Comparison of ENCODE assay signal across 12 cellular contexts in genomic region chr2:120856421-120856862, GRCh38.
DNase-seq lines count a peak whose midpoint lies in the region; ATAC-seq and TF ChIP-seq lines count a peak whose summit lies in the region.
"Had no signal": no experiment of that assay in that cellular context is flagged by ENCODE, and none has a peak within 500 bp of the region (broad histone marks: within the 10 kb centered on the region; RNA-seq: fewer than 3 reads in every experiment).

No MANE protein-coding gene starts in this region.

- H2BK15ac ChIP-seq in H9 (ENCODE audit: low read depth, low read length), result no peak overlapping the region

- in situ Hi-C loops in astrocyte of the cerebellum (cut with HindIII; ENCODE audit: low sequenced_read_pairs), result no loop called here

- no peak overlapping the region for H3K56ac ChIP-seq in H9 (ENCODE audit: insufficient read length, low read depth, low read length)

- H3K9me3 ChIP-seq in H9 (ENCODE audit: control insufficient read depth, low read depth, low read length) (no peaks in the 10 kb centered on the region), tibial artery (no peaks in the 10 kb centered on the region)

- no peak overlapping the region for H3K4ac ChIP-seq in H9 (ENCODE audit: low read depth, low read length)

- H4K91ac ChIP-seq in H9 (ENCODE audit: insufficient read length, low read depth, low read length), result no peak overlapping the region

- H3K27ac Mint-ChIP-seq in H9, result peak overlapping the region; percentile 43 to 91 (median 86); a peak in 2 of 7 replicates
- H3K27ac Mint-ChIP-seq: activated naive CD8-positive, alpha-beta T cell treated with anti-CD3 and anti-CD28 coated beads, Interleukin-2, amount 10 ng/mL, durations not matched to agents 7 days and 5 days had no signal

- no peak overlapping the region for H3K4me3 Mint-ChIP-seq in H9
- H3K4me3 Mint-ChIP-seq: activated naive CD8-positive, alpha-beta T cell treated with anti-CD3 and anti-CD28 coated beads, Interleukin-2, amount 10 ng/mL, durations not matched to agents 7 days and 5 days; stimulated activated naive CD8-positive, alpha-beta T cell treated with anti-CD3 and anti-CD28 coated beads, Interleukin-15, amount 100 ng/mL, for 72 hours had no signal

- no peak overlapping the region for H3K23ac ChIP-seq in H9 (ENCODE audit: insufficient read length, low read depth, low read length)

- H4K8ac ChIP-seq in H9 (replicated peaks; ENCODE audit: insufficient read length, low read depth, low read length), result no peak overlapping the region

- H3K79me2 ChIP-seq in H9 (ENCODE audit: insufficient read depth, low read length), result no peaks in the 10 kb centered on the region; the same call in 1 of the 2 replicates

- no peak for ATAC-seq in HG03025 (IDR thresholded peaks at IDR 0.05; ENCODE audit: low FRiP score, unreplicated experiment)
- ATAC-seq in HG02840 (IDR thresholded peaks at IDR 0.05; ENCODE audit: low FRiP score, unreplicated experiment), result no peak
- ATAC-seq: stimulated activated naive CD8-positive, alpha-beta T cell treated with anti-CD3 and anti-CD28 coated beads, Interleukin-15, amount 100 ng/mL, for 72 hours had no signal

- peaks cover 52 to 60% of the 10 kb centered on the region in 2 experiments for H3K4me1 Mint-ChIP-seq in H9
- H3K4me1 Mint-ChIP-seq: activated naive CD8-positive, alpha-beta T cell treated with anti-CD3 and anti-CD28 coated beads, Interleukin-2, amount 10 ng/mL, durations not matched to agents 7 days and 5 days; stimulated activated naive CD8-positive, alpha-beta T cell treated with anti-CD3 and anti-CD28 coated beads, Interleukin-15, amount 100 ng/mL, for 72 hours had no signal

- H3K36me3 ChIP-seq in kidney epithelial cell (ENCODE audit: control insufficient read depth, insufficient read depth, low read length) (no peaks in the 10 kb centered on the region), tibial artery (no peaks in the 10 kb centered on the region)

- H2BK120ac ChIP-seq in H9 (ENCODE audit: low read depth, low read length, poor library complexity, severe bottlenecking), result no peak overlapping the region

- H3K4me3 ChIP-seq in astrocyte of the cerebellum (ENCODE audit: low read depth, low read length) (no peak overlapping the region), kidney epithelial cell (ENCODE audit: low read depth, low read length) (no peak overlapping the region), tibial artery (no peak overlapping the region)

- no peaks in the 10 kb centered on the region for H3K9me3 Mint-ChIP-seq in H9
- H3K9me3 Mint-ChIP-seq: activated naive CD8-positive, alpha-beta T cell treated with anti-CD3 and anti-CD28 coated beads, Interleukin-2, amount 10 ng/mL, durations not matched to agents 7 days and 5 days; stimulated activated naive CD8-positive, alpha-beta T cell treated with anti-CD3 and anti-CD28 coated beads, Interleukin-15, amount 100 ng/mL, for 72 hours had no signal

- H3K14ac ChIP-seq in H9 (ENCODE audit: insufficient read depth, low read length), result no peak overlapping the region; the same call in 1 of the 2 replicates

- no peak overlapping the region for H2BK12ac ChIP-seq in H9 (ENCODE audit: insufficient read length, low read depth, low read length)

- H3K27ac ChIP-seq in H9 (ENCODE audit: insufficient read length, low read depth, low read length) (no peak overlapping the region), tibial artery (peak overlapping the region; percentile 2 to 5)

- H3K4me2 ChIP-seq in H9 (ENCODE audit: insufficient read depth, insufficient read length, low read length), result no peak overlapping the region

- H2AK5ac ChIP-seq in H9 (ENCODE audit: insufficient read length, low read length), result no peak overlapping the region

- no peak overlapping the region for H2BK5ac ChIP-seq in H9 (ENCODE audit: insufficient read length, low read length)

- TF ChIP-seq CTCF in H9 (conservative IDR thresholded peaks at IDR 0.05), result peak; percentile 54
- TF ChIP-seq CTCF in astrocyte of the cerebellum (IDR thresholded peaks at IDR 0.05; ENCODE audit: low read depth, low read length, missing control alignments), result peak; percentile 53
- peak; percentile 42 for TF ChIP-seq CTCF in kidney epithelial cell (IDR thresholded peaks at IDR 0.05; ENCODE audit: insufficient read depth, low read length, poor library complexity, severe bottlenecking)
- peak; percentile 15 to 25 for TF ChIP-seq CTCF in tibial artery (IDR thresholded peaks at IDR 0.05)

- no peak overlapping the region for H3K18ac ChIP-seq in H9 (ENCODE audit: insufficient read length, low read depth, low read length)

- no peaks in the 10 kb centered on the region for H3K27me3 Mint-ChIP-seq in H9 (ENCODE audit: low read depth)
- H3K27me3 Mint-ChIP-seq: activated naive CD8-positive, alpha-beta T cell treated with anti-CD3 and anti-CD28 coated beads, Interleukin-2, amount 10 ng/mL, durations not matched to agents 7 days and 5 days; stimulated activated naive CD8-positive, alpha-beta T cell treated with anti-CD3 and anti-CD28 coated beads, Interleukin-15, amount 100 ng/mL, for 72 hours had no signal

- WGBS in H9 (ENCODE audit: extremely low coverage, insufficient read length, low lambda C conversion rate), result no CpG with 5 or more reads among the region's 13 CpGs

- no peaks in the 10 kb centered on the region for H3K23me2 ChIP-seq in H9 (ENCODE audit: insufficient read length, low read depth, low read length, poor library complexity, severe bottlenecking)

- no peaks in the 10 kb centered on the region for H3K79me1 ChIP-seq in H9 (ENCODE audit: insufficient read depth, low read depth, low read length, poor library complexity, severe bottlenecking)

- no peak overlapping the region for H2AFZ ChIP-seq in H9 (ENCODE audit: low read length)

- H3K36me3 Mint-ChIP-seq in H9 (ENCODE audit: insufficient read depth in 1 of 3, low read depth in 3 of 3), result peaks cover 0 to 3% (median 0%) of the 10 kb centered on the region in 3 experiments; a peak in 2 of 7 replicates
- H3K36me3 Mint-ChIP-seq: activated naive CD8-positive, alpha-beta T cell treated with anti-CD3 and anti-CD28 coated beads, Interleukin-2, amount 10 ng/mL, durations not matched to agents 7 days and 5 days had no signal

- no peak overlapping the region for H3K9ac ChIP-seq in H9 (ENCODE audit: extremely low read depth, insufficient read length, low read length)

- no peaks in the 10 kb centered on the region for H4K20me1 ChIP-seq in H9 (ENCODE audit: control insufficient read depth, insufficient read depth, insufficient read length)

- no peak overlapping the region for H4K5ac ChIP-seq in H9 (ENCODE audit: insufficient read length, low read depth, low read length)

- DNase-seq in H9 (peak; percentile 77), astrocyte of the cerebellum (ENCODE audit: low read depth) (no peak), kidney epithelial cell (ENCODE audit: low read depth) (no peak), tibial artery (peak in 1 of 2 donors; percentile 65), cortex of kidney (lab: John Stamatoyannopoulos, UW) (no peak)
- DNase-seq: activated CD4-positive, alpha-beta T cell treated with anti-CD3 and anti-CD28 coated beads, Interleukin-2, amount 50 U/mL, for 1 hour; activated naive CD8-positive, alpha-beta T cell treated with anti-CD3 and anti-CD28 coated beads, Interleukin-2, amount 10 ng/mL, durations not matched to agents 7 days and 5 days; NCI-H345; SIG-M5; stimulated activated naive CD8-positive, alpha-beta T cell treated with anti-CD3 and anti-CD28 coated beads, Interleukin-15, amount 100 ng/mL, for 72 hours had no signal

- intact Hi-C loops in tibial artery (cut with DNase I; ENCODE audit: low total_unique reads), result no loop called here

- no peak overlapping the region for H3T11ph ChIP-seq in H9 (ENCODE audit: low read length)

- H3K4me1 ChIP-seq in H9 (ENCODE audit: insufficient read depth, low read length) (peaks cover 14% of the 10 kb centered on the region), tibial artery (peaks cover 0 to 14% (median 8%) of the 10 kb centered on the region in 4 donors)

- H3K27me3 ChIP-seq in H9 (ENCODE audit: insufficient read depth, low read length) (no peaks in the 10 kb centered on the region), kidney epithelial cell (ENCODE audit: control insufficient read depth, insufficient read depth, low read length) (no peaks in the 10 kb centered on the region), tibial artery (no peaks in the 10 kb centered on the region)

- H2BK20ac ChIP-seq in H9 (ENCODE audit: low read depth, low read length, poor library complexity, severe bottlenecking), result no peak overlapping the region
